8 cellular contexts compared by ENCODE assay signal in the genomic region with DNA sequence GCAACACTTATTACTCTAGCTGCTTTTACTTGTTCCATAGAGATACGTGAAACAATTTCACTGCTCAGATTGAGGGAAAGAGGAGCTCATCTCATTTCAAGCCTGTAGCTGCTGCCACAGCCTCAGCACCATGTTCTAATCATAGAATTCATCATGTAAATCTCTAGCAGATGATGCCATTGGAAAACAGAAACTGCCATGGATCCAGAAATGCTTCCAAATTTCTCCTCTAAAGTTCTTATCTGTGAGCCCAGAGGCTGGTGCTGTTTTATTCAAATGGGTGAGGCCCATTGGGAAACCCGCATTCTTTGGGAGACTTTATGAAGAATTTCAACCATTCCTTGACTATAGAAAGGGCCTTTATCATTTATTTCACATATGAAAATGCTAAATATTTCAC. TPM values are rescaled to one million over a fixed set of nuclear protein-coding genes. Genes with fewer than 3 reads are reported as not detected.
DNase-seq lines count a peak whose midpoint lies in the region; ATAC-seq and TF ChIP-seq lines count a peak whose summit lies in the region.

No MANE protein-coding gene starts in this region.

- no peak overlapping the region for H4K91ac ChIP-seq in trophoblast cell (ENCODE audit: low read depth, low read length)

- H3K9me3 ChIP-seq in ES-I3 (ENCODE audit: control insufficient read depth, insufficient read depth, low read length) (no peaks in the 10 kb centered on the region), OCI-LY7 (ENCODE audit: low read length) (no peaks in the 10 kb centered on the region), trophoblast cell (ENCODE audit: insufficient read depth, low read depth, low read length) (no peaks in the 10 kb centered on the region)

- H3K4me3 ChIP-seq in OCI-LY7 (ENCODE audit: low read depth, low read length, poor library complexity, severe bottlenecking): peak overlapping the region; percentile 94
- no peak overlapping the region for H3K4me3 ChIP-seq in trophoblast cell (ENCODE audit: low read depth, low read length)

- H3K4me3 Mint-ChIP-seq in endothelial cell (ENCODE audit: unreplicated experiment): peak overlapping the region; percentile 93

- WGBS in trophoblast cell (ENCODE audit: extremely low coverage, insufficient coverage, insufficient read length): no CpG with 5 or more reads among the region's 2 CpGs

- H3K4me2 ChIP-seq in OCI-LY7 (ENCODE audit: low read length): peak overlapping the region; percentile 98
- peak overlapping the region; percentile 70 for H3K4me2 ChIP-seq in trophoblast cell (ENCODE audit: low read length)

- no peaks in the 10 kb centered on the region for H3K9me3 Mint-ChIP-seq in endothelial cell (ENCODE audit: unreplicated experiment)

- no peaks in the 10 kb centered on the region for H3K27me3 ChIP-seq in trophoblast cell (ENCODE audit: insufficient read depth, low read length)

- BruUV-seq in OCI-LY7 (replicated peaks; lab: Mats Ljungman, UMichigan): no TSS peak

- H3K27ac ChIP-seq in OCI-LY7 (ENCODE audit: low read depth, low read length, poor library complexity, severe bottlenecking): no peak overlapping the region
- H3K27ac ChIP-seq in trophoblast cell (ENCODE audit: low read depth, low read length): no peak overlapping the region
- H3K27ac ChIP-seq in RWPE1: no peak overlapping the region

- H3K79me2 ChIP-seq in OCI-LY7 (ENCODE audit: insufficient read depth, low read depth, low read length) (peaks cover 21% of the 10 kb centered on the region; the same call in 1 of the 2 replicates), trophoblast cell (ENCODE audit: control insufficient read depth, insufficient read depth, low read length, poor library complexity) (peaks cover 24% of the 10 kb centered on the region)

- no peak overlapping the region for H2BK120ac ChIP-seq in trophoblast cell (ENCODE audit: insufficient read depth, low read length, poor library complexity)

- POLR2A ChIA-PET in OCI-LY7 (lab: Charles Lee): interaction anchor here (0.6 to 2.7 kb wide), 9 partner anchors 10 to 696 kb away, joined by 3 to 30 read pairs (median 3); no protein-coding TSS in a partner anchor
- POLR2A ChIA-PET in RWPE1 (lab: Yijun Ruan, JAX; ENCODE audit: low non-redundant PET): no interaction called here

- H3K23ac ChIP-seq in trophoblast cell (ENCODE audit: low read length): no peak overlapping the region

- peaks cover 20% of the 10 kb centered on the region for H3K79me1 ChIP-seq in trophoblast cell (ENCODE audit: low read length)

- 0 out of 2 replicates have a peak, but pooled peaks cover 7% of the 10 kb centered on the region for H4K20me1 ChIP-seq in OCI-LY7 (ENCODE audit: insufficient read depth, low read length)

- H2AFZ ChIP-seq in OCI-LY7 (ENCODE audit: low read length) (no peak overlapping the region), trophoblast cell (ENCODE audit: insufficient read depth, low read length, poor library complexity) (no peak overlapping the region)

- no peak overlapping the region for H2AK5ac ChIP-seq in trophoblast cell (ENCODE audit: low read length)

- intact Hi-C loops in OCI-LY7 (cut with micrococcal nuclease; ENCODE audit: unreplicated experiment): loop anchor here (10.0 kb wide), 1 partner anchor 1455 kb away; a partner anchor contains a TSS

- peaks cover 2% of the 10 kb centered on the region for H3K27me3 Mint-ChIP-seq in endothelial cell (ENCODE audit: unreplicated experiment)

- no peak overlapping the region for H2BK12ac ChIP-seq in trophoblast cell (ENCODE audit: low read length)

- H3K4me1 ChIP-seq in ES-I3 (ENCODE audit: insufficient read depth, low read length) (peaks cover 13% of the 10 kb centered on the region), OCI-LY7 (ENCODE audit: insufficient read depth, low read length, poor library complexity, severe bottlenecking) (peaks cover 48% of the 10 kb centered on the region), trophoblast cell (ENCODE audit: control insufficient read depth in 1 of 2, insufficient read depth in 2 of 2, low read length in 2 of 2) (peaks cover 11 to 17% of the 10 kb centered on the region in 2 experiments)

- H3K36me3 Mint-ChIP-seq in endothelial cell (ENCODE audit: low read depth, unreplicated experiment): peaks cover 15% of the 10 kb centered on the region

- DNase-seq in OCI-LY7 (ENCODE audit: low spot score): no peak
- DNase-seq in endothelial cell (ENCODE audit: low spot score): no peak
- DNase-seq in trophoblast cell: no peak
- DNase-seq in NCI-H2107 (lab: John Stamatoyannopoulos, UW): no peak
- DNase-seq in RWPE1 (ENCODE audit: low spot score): no peak

- ATAC-seq in GM18519 (IDR thresholded peaks at IDR 0.05; ENCODE audit: low FRiP score, unreplicated experiment) (no peak), GM18868 (IDR thresholded peaks at IDR 0.05; ENCODE audit: unreplicated experiment) (no peak)

- H3K4me1 Mint-ChIP-seq in endothelial cell (ENCODE audit: unreplicated experiment): peaks cover 40% of the 10 kb centered on the region

- H3K9ac ChIP-seq in ES-I3 (ENCODE audit: low read depth, low read length): peak overlapping the region; percentile 88
- H3K9ac ChIP-seq in trophoblast cell (ENCODE audit: low read length): no peak overlapping the region

- H3K9me2 ChIP-seq in OCI-LY7 (ENCODE audit: insufficient read depth, low read length): no peaks in the 10 kb centered on the region

- H3K4ac ChIP-seq in trophoblast cell (ENCODE audit: low read depth, low read length): peak overlapping the region; percentile 73

- H3K27ac Mint-ChIP-seq in endothelial cell (ENCODE audit: unreplicated experiment): no peak overlapping the region

- no peak overlapping the region for H4K12ac ChIP-seq in trophoblast cell (ENCODE audit: low read depth, low read length)

- H3K36me3 ChIP-seq in ES-I3 (ENCODE audit: insufficient read depth, low read length): no peaks in the 10 kb centered on the region; the same call in 1 of the 2 replicates
- H3K36me3 ChIP-seq in OCI-LY7 (ENCODE audit: insufficient read depth, low read length): no peaks in the 10 kb centered on the region
- peaks cover 5% of the 10 kb centered on the region in 2 experiments for H3K36me3 ChIP-seq in trophoblast cell (ENCODE audit: control insufficient read depth in 1 of 2, insufficient read depth in 2 of 2, low read length in 2 of 2)

- TF ChIP-seq CTCF in OCI-LY7 (conservative IDR thresholded peaks at IDR 0.05; ENCODE audit: low read length): no peak
- no peak for TF ChIP-seq CTCF in endothelial cell (IDR thresholded peaks at IDR 0.05; ENCODE audit: unreplicated experiment)
- no peak for TF ChIP-seq CTCF in RWPE1 (conservative IDR thresholded peaks at IDR 0.05; ENCODE audit: low read depth)

- H3K18ac ChIP-seq in trophoblast cell (ENCODE audit: low read length): no peak overlapping the region

- no peak overlapping the region for H4K8ac ChIP-seq in trophoblast cell (ENCODE audit: low read depth, low read length)

- H3K14ac ChIP-seq in trophoblast cell (ENCODE audit: low read length): no peak overlapping the region

- H2BK5ac ChIP-seq in trophoblast cell (ENCODE audit: low read depth, low read length, poor library complexity): no peak overlapping the region

- CTCF ChIA-PET in OCI-LY7 (lab: Charles Lee; ENCODE audit: unreplicated experiment): interaction anchor here (1.1 kb wide), 1 partner anchor 13 kb away, joined by 4 read pairs; no protein-coding TSS in a partner anchor
- CTCF ChIA-PET in RWPE1 (lab: Yijun Ruan, JAX): interaction anchor here (0.6 to 0.7 kb wide), 2 partner anchors 48 to 666 kb away, joined by 4 to 5 read pairs; no protein-coding TSS in a partner anchor

RNA-seq across cellular contexts. Expression of a gene that starts 1.9 kb away (rescaled TPM):
- 5.7 and 7.2 TPM in 2 replicates for total RNA-seq in OCI-LY7 (2014; rRNA removed; shearing (Covaris generic))
- total RNA-seq in OCI-LY7 (2022) (20.8 and 22.9 TPM in 2 replicates), endothelial cell (ENCODE audit: unreplicated experiment) (53.1 TPM)
- polyA plus RNA-seq in trophoblast cell (2013): 60.8 TPM in 2 replicates
